In the genomic region with DNA sequence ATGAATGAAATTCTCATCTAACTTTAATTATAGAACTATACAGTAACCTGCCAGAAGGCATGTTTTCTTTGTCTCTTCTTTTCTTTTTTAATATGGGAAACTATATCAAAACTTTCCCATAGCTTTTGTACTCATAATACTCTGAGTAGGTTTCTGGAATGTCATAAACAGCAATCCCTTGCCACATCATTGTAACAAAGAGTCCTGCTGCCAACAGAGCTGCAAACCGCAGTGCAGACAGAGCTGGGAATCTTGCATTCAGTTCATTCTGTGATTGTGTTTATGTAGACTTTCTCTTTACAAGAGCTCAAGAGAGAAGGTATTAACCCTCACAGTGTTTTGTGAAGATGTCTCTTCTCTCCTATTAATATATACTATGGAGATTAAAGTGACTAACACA, we compare ENCODE assay signal across 27 cellular contexts.
DNase-seq lines count a peak whose midpoint lies in the region; ATAC-seq, FAIRE-seq and TF ChIP-seq lines count a peak whose summit lies in the region.
"Had no signal": no experiment of that assay in that cellular context is flagged by ENCODE, and none has a peak within 500 bp of the region (broad histone marks: within the 10 kb centered on the region; RNA-seq: fewer than 3 reads in every experiment).

No MANE protein-coding gene starts in this region.

- H3K4me1 ChIP-seq in astrocyte (ENCODE audit: insufficient read depth, low read length) = peaks cover 20% of the 10 kb centered on the region
- H3K4me1 ChIP-seq: A549, colonic mucosa had no signal

- no peaks in the 10 kb centered on the region for H3K36me3 ChIP-seq in astrocyte (ENCODE audit: insufficient read depth, low read length)
- H3K36me3 ChIP-seq: colonic mucosa, suprapubic skin had no signal

- H3K9me3 Mint-ChIP-seq in astrocyte (ENCODE audit: unreplicated experiment) = peaks cover 2% of the 10 kb centered on the region
- H3K9me3 Mint-ChIP-seq: GM23338 had no signal

- DNase-seq in AG04449 (ENCODE audit: low read depth, low spot score) (peak; percentile 24), GM04504 (ENCODE audit: low read depth) (peak; percentile 66), astrocyte (ENCODE audit: low read depth) (peak; percentile 73), fibroblast of the conjunctiva (ENCODE audit: low read depth) (peak; percentile 10), GM10248 (ENCODE audit: extremely low spot score) (no peak), NCI-H2107 (lab: John Stamatoyannopoulos, UW) (no peak)
- DNase-seq: activated CD4-positive, alpha-beta T cell treated with anti-CD3 and anti-CD28 coated beads, Interleukin-2, amount 50 U/mL, for 48 hours; activated naive CD4-positive, alpha-beta T cell treated with Interleukin-2 at 50 U/mL for 16 hours; anterior cingulate cortex; CD8-positive, alpha-beta T cell; colonic mucosa; midbrain; MM.1S; NCI-H1694; NCI-H2227 treated with DMSO at 0.1 percent for 48 hours; NCI-H82; OCI-M1; stimulated activated CD4-positive, alpha-beta T cell treated with anti-CD3 and anti-CD28 coated beads, Interleukin-12 subunit alpha, Interleukin-12 subunit beta, amount 100 ng/mL, for 4 hours; T-helper 2 cell had no signal

- no peak overlapping the region for H3K4me3 Mint-ChIP-seq in astrocyte (ENCODE audit: unreplicated experiment)
- H3K4me3 Mint-ChIP-seq: CD8-positive, alpha-beta T cell; GM23338; nephron; WTC11 had no signal

- TF ChIP-seq CTCF in AG04449 (IDR thresholded peaks at IDR 0.05; ENCODE audit: insufficient read depth, low read length, missing control alignments) (no peak), astrocyte (IDR thresholded peaks at IDR 0.05; ENCODE audit: insufficient read depth, low read depth, low read length) (no peak), GM10248 (IDR thresholded peaks at IDR 0.05; ENCODE audit: control extremely low read depth, extremely low read depth, low read depth, missing control alignments) (no peak)

- H3K4me1 Mint-ChIP-seq in astrocyte (ENCODE audit: low read depth, unreplicated experiment) = peaks cover 13% of the 10 kb centered on the region
- H3K4me1 Mint-ChIP-seq: nephron had no signal

- H3K4me3 ChIP-seq in AG04449 (ENCODE audit: low read depth, low read length) (no peak overlapping the region), astrocyte (ENCODE audit: insufficient read depth, low read depth, low read length) (no peak overlapping the region)
- H3K4me3 ChIP-seq: A549, colonic mucosa, GM23338, suprapubic skin had no signal

- no peak overlapping the region for H3K27ac Mint-ChIP-seq in astrocyte (ENCODE audit: unreplicated experiment)
- H3K27ac Mint-ChIP-seq: CD8-positive, alpha-beta T cell; GM23338; nephron; WTC11 had no signal

- no peak overlapping the region for H3K27ac ChIP-seq in astrocyte (ENCODE audit: low read depth, low read length)
- H3K27ac ChIP-seq: A549, colonic mucosa, suprapubic skin had no signal

- no peaks in the 10 kb centered on the region for H3K36me3 Mint-ChIP-seq in astrocyte (ENCODE audit: low read depth, unreplicated experiment)
- H3K36me3 Mint-ChIP-seq: CD8-positive, alpha-beta T cell; WTC11 had no signal

- H3K27me3 Mint-ChIP-seq in astrocyte (ENCODE audit: low read depth, unreplicated experiment) = peaks cover 32% of the 10 kb centered on the region

- H4K20me1 ChIP-seq in astrocyte (ENCODE audit: insufficient read depth, low read length) = no peaks in the 10 kb centered on the region

- peaks cover 10% of the 10 kb centered on the region for H3K27me3 ChIP-seq in astrocyte (ENCODE audit: insufficient read depth, low read length)
- H3K27me3 ChIP-seq: colonic mucosa, suprapubic skin had no signal

- H3K9me3 ChIP-seq in astrocyte (ENCODE audit: insufficient read depth, low read depth, low read length) = peaks cover 3% of the 10 kb centered on the region
- H3K9me3 ChIP-seq: A549, colonic mucosa, suprapubic skin had no signal

- no peaks in the 10 kb centered on the region for H3K79me2 ChIP-seq in astrocyte (ENCODE audit: insufficient read depth, low read length)

- ATAC-seq in GM21619 (IDR thresholded peaks at IDR 0.05; ENCODE audit: unreplicated experiment) (no peak), GM21423 (IDR thresholded peaks at IDR 0.05; ENCODE audit: unreplicated experiment) (no peak)
- ATAC-seq: A549; CD8-positive, alpha-beta T cell; GM23338; WTC11 had no signal

- POLR2A ChIA-PET in AG04449 (lab: Yijun Ruan, JAX) = interaction anchor here (0.7 kb wide), 1 partner anchor 297 kb away, joined by 3 read pairs; no protein-coding TSS in a partner anchor
- POLR2A ChIA-PET in GM10248 (lab: Yijun Ruan, JAX) = no interaction called here

- H2AFZ ChIP-seq in astrocyte (ENCODE audit: low read depth, low read length) = no peak overlapping the region
- H2AFZ ChIP-seq: GM23338 had no signal

- CTCF ChIA-PET in AG04449 (lab: Yijun Ruan, JAX) = interaction anchor here (1.7 kb wide), 1 partner anchor 15 kb away, joined by 4 read pairs; no protein-coding TSS in a partner anchor
- CTCF ChIA-PET in GM10248 (lab: Yijun Ruan, JAX) = no interaction called here

- no peak overlapping the region for H3K9ac ChIP-seq in astrocyte (ENCODE audit: low read length)

- H3K4me2 ChIP-seq in astrocyte (ENCODE audit: low read length) = no peak overlapping the region
- H3K4me2 ChIP-seq: A549, GM23338 had no signal

- peak; percentile 79 for FAIRE-seq in astrocyte (lab: Jason Lieb, UNC)
- FAIRE-seq: A549, endometrium had no signal

Comparison
In these comparisons a context has a peak if more than half of its experiments do, and no peak if none do; other contexts are left out.
1. DNase-seq: peak in AG04449 (single experiment), GM04504 (single experiment), astrocyte (single experiment) and fibroblast of the conjunctiva (single experiment); none in GM10248 (single experiment) and NCI-H2107 (single experiment).